Comparison of ENCODE assay signal across 31 cellular contexts in the genomic region with DNA sequence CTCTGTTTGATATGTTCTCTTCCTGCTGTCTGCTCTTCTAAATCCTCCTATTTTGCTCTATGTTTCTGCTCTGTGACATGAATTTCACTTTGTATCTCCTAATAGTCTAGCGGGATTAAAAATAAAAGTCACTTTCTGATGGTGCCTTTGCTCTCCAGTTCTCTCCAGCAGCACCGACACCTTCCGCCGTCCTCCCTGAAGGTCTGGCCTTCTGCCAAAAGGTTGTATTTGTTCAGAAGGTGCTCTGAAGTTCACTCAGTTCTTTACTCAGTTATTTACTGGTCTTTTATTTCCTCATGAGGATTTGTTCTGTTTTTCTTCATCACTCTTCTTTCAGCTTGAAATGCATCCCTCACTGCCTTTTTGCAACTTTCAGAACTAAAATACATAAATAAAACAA. TPM values are rescaled to one million over a fixed set of nuclear protein-coding genes. Genes with fewer than 3 reads are reported as not detected.
DNase-seq lines count a peak whose midpoint lies in the region; ATAC-seq, FAIRE-seq and TF ChIP-seq lines count a peak whose summit lies in the region.
"Had no signal": no experiment of that assay in that cellular context is flagged by ENCODE, and none has a peak within 500 bp of the region (broad histone marks: within the 10 kb centered on the region; RNA-seq: fewer than 3 reads in every experiment).

No MANE protein-coding gene starts in this region.

- TF ChIP-seq EP300 in A549 (IDR thresholded peaks at IDR 0.05) = no peak

- H3K9me3 ChIP-seq in A549 (0 out of 3 replicates have a peak, but pooled peaks cover 3% of the 10 kb centered on the region), right lobe of liver (no peaks in the 10 kb centered on the region), endodermal cell (ENCODE audit: control insufficient read depth, low read length) (peaks cover 18% of the 10 kb centered on the region)
- H3K9me3 ChIP-seq: sigmoid colon, SK-N-SH had no signal

- TF ChIP-seq RAD21 in A549 (conservative IDR thresholded peaks at IDR 0.05 in 1 of 2, IDR thresholded peaks at IDR 0.05 in 1 of 2) = no peak

- no peak overlapping the region for H3K4me3 ChIP-seq in A549
- H3K4me3 ChIP-seq in right lobe of liver = no peak overlapping the region
- H3K4me3 ChIP-seq in endodermal cell (ENCODE audit: low read length) = no peak overlapping the region
- H3K4me3 ChIP-seq: GM23248, sigmoid colon had no signal

- H3K9ac ChIP-seq in endodermal cell (ENCODE audit: extremely low read depth, low read length, poor library complexity, severe bottlenecking) = no peak overlapping the region
- H3K9ac ChIP-seq: GM23248, KMS-11, SK-N-SH had no signal

- no peak overlapping the region for H3K4me3 Mint-ChIP-seq in endodermal cell
- H3K4me3 Mint-ChIP-seq in activated CD4-positive, alpha-beta memory T cell treated with anti-CD3 and anti-CD28 coated beads for 36 hours = no peak overlapping the region
- H3K4me3 Mint-ChIP-seq: activated naive CD4-positive, alpha-beta T cell treated with anti-CD3 and anti-CD28 coated beads, Interleukin-2, amount 10 ng/mL, durations not matched to agents 7 days and 5 days; CD4-positive, alpha-beta T cell; dendritic cell treated with granulocyte-macrophage colony-stimulating factor and Interleukin-4, amounts not matched to agents 40 ng/mL and 50 ng/mL, for 4 days; HFFc6; nephron progenitor cell had no signal

- H3K27ac Mint-ChIP-seq in endodermal cell = no peak overlapping the region
- H3K27ac Mint-ChIP-seq in activated CD4-positive, alpha-beta memory T cell treated with anti-CD3 and anti-CD28 coated beads for 36 hours = no peak overlapping the region
- H3K27ac Mint-ChIP-seq: activated naive CD4-positive, alpha-beta T cell treated with anti-CD3 and anti-CD28 coated beads, Interleukin-2, amount 10 ng/mL, durations not matched to agents 7 days and 5 days; CD4-positive, alpha-beta T cell; dendritic cell treated with granulocyte-macrophage colony-stimulating factor and Interleukin-4, amounts not matched to agents 40 ng/mL and 50 ng/mL, for 4 days; HFFc6; nephron progenitor cell had no signal

- intact Hi-C loops in right lobe of liver (cut with DNase I) = loop anchor here (5.0 to 10.0 kb wide), 2 partner anchors 95 to 98 kb away; no protein-coding TSS in a partner anchor
- intact Hi-C loops in activated CD4-positive, alpha-beta memory T cell treated with anti-CD3 and anti-CD28 coated beads for 36 hours (cut with micrococcal nuclease) = loop anchor here (5.0 kb wide), 2 partner anchors 108 to 413 kb away; no protein-coding TSS in a partner anchor

- FAIRE-seq in A549 (lab: Jason Lieb, UNC) = no peak
- FAIRE-seq: G401.6, GM18507 had no signal

- peaks cover 5% of the 10 kb centered on the region; the same call in 1 of the 3 replicates for H3K4me1 ChIP-seq in A549
- peaks cover 0 to 8% (median 0%) of the 10 kb centered on the region in 4 donors for H3K4me1 ChIP-seq in right lobe of liver
- H3K4me1 ChIP-seq in endodermal cell (ENCODE audit: control insufficient read depth, insufficient read depth, low read length) = no peaks in the 10 kb centered on the region
- H3K4me1 ChIP-seq: sigmoid colon had no signal

- TF ChIP-seq POLR2A in A549 (IDR thresholded peaks at IDR 0.05; ENCODE audit: low read length) (no peak), right lobe of liver (IDR thresholded peaks at IDR 0.05) (no peak)

- H3K9me3 Mint-ChIP-seq in endodermal cell = peaks cover 28% of the 10 kb centered on the region
- peaks cover 6% of the 10 kb centered on the region for H3K9me3 Mint-ChIP-seq in activated CD4-positive, alpha-beta memory T cell treated with anti-CD3 and anti-CD28 coated beads for 36 hours
- H3K9me3 Mint-ChIP-seq: CD4-positive, alpha-beta T cell; HFFc6; stimulated activated naive CD8-positive, alpha-beta T cell treated with anti-CD3 and anti-CD28 coated beads, Interleukin-15, amount 100 ng/mL, for 72 hours had no signal

- peak overlapping the region; percentile 29; the same call in 2 of the 3 replicates for H3K4me2 ChIP-seq in A549
- H3K4me2 ChIP-seq: KMS-11, SK-N-SH had no signal

- H3K36me3 Mint-ChIP-seq in endodermal cell (ENCODE audit: low read depth) = peaks cover 12% of the 10 kb centered on the region
- H3K36me3 Mint-ChIP-seq in activated CD4-positive, alpha-beta memory T cell treated with anti-CD3 and anti-CD28 coated beads for 36 hours = peaks cover 4% of the 10 kb centered on the region

- H3K36me3 ChIP-seq in right lobe of liver (no peaks in the 10 kb centered on the region), endodermal cell (ENCODE audit: control insufficient read depth, insufficient read depth, low read length) (no peaks in the 10 kb centered on the region)
- H3K36me3 ChIP-seq: sigmoid colon, WERI-Rb-1 had no signal

- WGBS in A549 (ENCODE audit: missing lambda C conversion rate) = 4% methylated on average over 4 of the region's 4 CpGs
- 21% methylated on average over 4 of the region's 4 CpGs for WGBS in right lobe of liver (ENCODE audit: insufficient coverage, low coverage, low lambda C conversion rate, missing lambda C conversion rate)
- WGBS in endodermal cell (ENCODE audit: insufficient coverage in 1 of 2, insufficient read length in 1 of 2), 2 experiments = 95 to 100% methylated on average over 2 to 4 of the region's 4 CpGs

- H3K27me3 ChIP-seq in right lobe of liver = no peaks in the 10 kb centered on the region
- H3K27me3 ChIP-seq in endodermal cell (ENCODE audit: control insufficient read depth, insufficient read depth, low read length, poor library complexity, severe bottlenecking) = no peaks in the 10 kb centered on the region
- H3K27me3 ChIP-seq: sigmoid colon had no signal

- ATAC-seq in A549 (no peak), right lobe of liver (peak; percentile 35 to 77 (median 59)), HG03045 (IDR thresholded peaks at IDR 0.05; ENCODE audit: unreplicated experiment) (no peak), GM21723 (IDR thresholded peaks at IDR 0.05; ENCODE audit: unreplicated experiment) (no peak)
- ATAC-seq: stimulated activated naive CD8-positive, alpha-beta T cell treated with anti-CD3 and anti-CD28 coated beads, Interleukin-15, amount 100 ng/mL, for 72 hours had no signal

- no peaks in the 10 kb centered on the region for H3K27me3 Mint-ChIP-seq in endodermal cell (ENCODE audit: insufficient read depth)
- no peaks in the 10 kb centered on the region for H3K27me3 Mint-ChIP-seq in activated CD4-positive, alpha-beta memory T cell treated with anti-CD3 and anti-CD28 coated beads for 36 hours
- H3K27me3 Mint-ChIP-seq: activated naive CD4-positive, alpha-beta T cell treated with anti-CD3 and anti-CD28 coated beads, Interleukin-2, amount 10 ng/mL, durations not matched to agents 7 days and 5 days; CD4-positive, alpha-beta T cell; dendritic cell treated with granulocyte-macrophage colony-stimulating factor and Interleukin-4, amounts not matched to agents 40 ng/mL and 50 ng/mL, for 4 days; stimulated activated naive CD8-positive, alpha-beta T cell treated with anti-CD3 and anti-CD28 coated beads, Interleukin-15, amount 100 ng/mL, for 72 hours had no signal

- CTCF ChIA-PET in A549 (lab: Yijun Ruan, JAX) = no interaction called here
- CTCF ChIA-PET in activated CD4-positive, alpha-beta memory T cell treated with anti-CD3 and anti-CD28 coated beads for 36 hours (lab: Charles Lee) = no interaction called here

- peaks cover 5% of the 10 kb centered on the region for H3K4me1 Mint-ChIP-seq in endodermal cell
- H3K4me1 Mint-ChIP-seq in activated CD4-positive, alpha-beta memory T cell treated with anti-CD3 and anti-CD28 coated beads for 36 hours (ENCODE audit: low read depth) = peaks cover 2% of the 10 kb centered on the region
- H3K4me1 Mint-ChIP-seq: activated naive CD4-positive, alpha-beta T cell treated with anti-CD3 and anti-CD28 coated beads, Interleukin-2, amount 10 ng/mL, durations not matched to agents 7 days and 5 days had no signal

- DNase-seq in A549 (ENCODE audit: low read depth in 1 of 2, low spot score in 1 of 2) (no peak), DMS53 (lab: John Stamatoyannopoulos, UW) (peak; percentile 79), right lobe of liver (no peak), endodermal cell (no peak)
- DNase-seq in activated CD4-positive, alpha-beta memory T cell treated with anti-CD3 and anti-CD28 coated beads for 36 hours = no peak
- DNase-seq: activated CD4-positive, alpha-beta T cell treated with anti-CD3 and anti-CD28 coated beads, Interleukin-2, amount 50 U/mL, for 1 hour; activated naive CD4-positive, alpha-beta T cell treated with anti-CD3 and anti-CD28 coated beads, Interleukin-2, amount 10 ng/mL, durations not matched to agents 7 days and 5 days; CD4-positive, alpha-beta T cell; GM23248; HFFc6; NCI-H2029 treated with DMSO at 0.1 percent for 48 hours; NCI-H526; nephron progenitor cell; posterior cingulate gyrus; sigmoid colon; SK-N-SH; stimulated activated naive CD8-positive, alpha-beta T cell treated with anti-CD3 and anti-CD28 coated beads, Interleukin-15, amount 100 ng/mL, for 72 hours; trophoblast cell; WERI-Rb-1 had no signal

- POLR2A ChIA-PET in A549 (lab: Yijun Ruan, JAX) = no interaction called here
- POLR2A ChIA-PET in activated CD4-positive, alpha-beta memory T cell treated with anti-CD3 and anti-CD28 coated beads for 36 hours (lab: Charles Lee) = no interaction called here

- TF ChIP-seq CTCF in A549 (IDR thresholded peaks at IDR 0.05) (no peak), VCaP (conservative IDR thresholded peaks at IDR 0.05) (no peak), right lobe of liver (IDR thresholded peaks at IDR 0.05) (no peak), endodermal cell (conservative IDR thresholded peaks at IDR 0.05) (no peak)

- no peak overlapping the region; a peak in 1 of 6 replicates for H3K27ac ChIP-seq in A549
- peak overlapping the region; percentile 84 for H3K27ac ChIP-seq in VCaP
- no peak overlapping the region for H3K27ac ChIP-seq in right lobe of liver
- H3K27ac ChIP-seq in endodermal cell (ENCODE audit: low read depth, low read length) = no peak overlapping the region
- H3K27ac ChIP-seq: GM23248, KMS-11, sigmoid colon, WERI-Rb-1 had no signal

RNA-seq across cellular contexts. Expression of a gene that starts 11.2 kb away (rescaled TPM):
- polyA plus RNA-seq in A549 (2011; rRNA removed) (not detected in 2 replicates), A549 (2017; fragmentation: RNase III; extraction: RNeasy Plus Mini Kit Qiagen cat#74134 plus additional on column Dnase treatment) (not detected in 3 replicates)
- polyA plus RNA-seq in A549 (2012; cell fraction: cytosol; rRNA removed) = not detected in 2 replicates
- polyA plus RNA-seq in A549 (2012; cell fraction: nucleus; rRNA removed) = not detected in 2 replicates
- not detected in 2 replicates for polyA minus RNA-seq in A549 (2011; rRNA and poly(A)+ RNA removed)
- total RNA-seq in right lobe of liver (10 to 100 TPM; 12.6 to 41.3 (median 16.5) TPM), endodermal cell (100 to 1,000 TPM in 1 of 2 donors, 10 to 100 TPM in 1; 70.0 to 103 TPM)
- 8.4 TPM for polyA plus RNA-seq in endodermal cell (2013, experiment 1 of 2)
- 5.8 TPM for polyA plus RNA-seq in endodermal cell (2013, experiment 2 of 2)
- 1 to 10 TPM; 2.9 to 4.3 TPM for total RNA-seq in activated CD4-positive, alpha-beta memory T cell treated with anti-CD3 and anti-CD28 coated beads for 36 hours
- total RNA-seq: cardiac septum, GM23248, HFFc6 had no signal

RNA-seq across cellular contexts. Expression of a gene that starts 23.4 kb away (rescaled TPM):
- polyA plus RNA-seq in A549 (2011; rRNA removed) = not detected in 2 replicates
- polyA plus RNA-seq in A549 (2012; cell fraction: cytosol; rRNA removed) = not detected in 2 replicates
- polyA plus RNA-seq in A549 (2012; cell fraction: nucleus; rRNA removed) = not detected in 2 replicates
- polyA plus RNA-seq in A549 (2017; fragmentation: RNase III; extraction: RNeasy Plus Mini Kit Qiagen cat#74134 plus additional on column Dnase treatment) = not detected in 3 replicates
- not detected in 2 replicates for polyA minus RNA-seq in A549 (2011; rRNA and poly(A)+ RNA removed)
- under 1 TPM in 1 of 6 experiments, not detected in 5; 0.35 TPM for total RNA-seq in right lobe of liver
- under 1 TPM in 1 of 2 donors, not detected in 1; 0.37 TPM for total RNA-seq in endodermal cell
- not detected for polyA plus RNA-seq in endodermal cell (2013, experiment 1 of 2)
- polyA plus RNA-seq in endodermal cell (2013, experiment 2 of 2) = not detected
- not detected for total RNA-seq in activated CD4-positive, alpha-beta memory T cell treated with anti-CD3 and anti-CD28 coated beads for 36 hours
- total RNA-seq: cardiac septum; fibroblast of lung; GM23248; HFFc6; HT1080; lower leg skin; sigmoid colon; T-helper 2 cell treated with Interferon-gamma antibody and Interleukin-4, amounts not matched to agents 100 ng/mL and 5 ng/mL, for 36 hours had no signal
- polyA plus RNA-seq: fibroblast of lung, GM23248, sigmoid colon, SK-N-SH had no signal

RNA-seq across cellular contexts. Expression of a gene that starts 38.7 kb away (rescaled TPM):
- polyA plus RNA-seq in A549 (2011; rRNA removed) (13.3 and 24.5 TPM in 2 replicates), A549 (2017; fragmentation: RNase III; extraction: RNeasy Plus Mini Kit Qiagen cat#74134 plus additional on column Dnase treatment) (109 to 124 TPM (median 119 TPM) in 3 replicates)
- polyA plus RNA-seq in A549 (2012; cell fraction: cytosol; rRNA removed) = 89.4 and 115 TPM in 2 replicates
- polyA plus RNA-seq in A549 (2012; cell fraction: nucleus; rRNA removed) = 182 and 185 TPM in 2 replicates
- 37.2 and 58.9 TPM in 2 replicates for polyA minus RNA-seq in A549 (2011; rRNA and poly(A)+ RNA removed)
- total RNA-seq in right lobe of liver (100 to 1,000 TPM in 1 of 6 experiments, 10 to 100 TPM in 5; 29.7 to 129 (median 43.6) TPM), endodermal cell (100 to 1,000 TPM; 127 to 161 TPM)
- 116 TPM for polyA plus RNA-seq in endodermal cell (2013, experiment 1 of 2)
- 102 TPM for polyA plus RNA-seq in endodermal cell (2013, experiment 2 of 2)
- total RNA-seq in activated CD4-positive, alpha-beta memory T cell treated with anti-CD3 and anti-CD28 coated beads for 36 hours = 100 to 1,000 TPM; 137 to 140 TPM

RNA-seq across cellular contexts. Expression of a gene that starts 57.4 kb away (rescaled TPM):
- polyA plus RNA-seq in A549 (2011; rRNA removed) (0.52 and 0.78 TPM in 2 replicates), A549 (2017; fragmentation: RNase III; extraction: RNeasy Plus Mini Kit Qiagen cat#74134 plus additional on column Dnase treatment) (0.16 to 0.32 TPM (median 0.19 TPM) in 3 replicates)
- polyA plus RNA-seq in A549 (2012; cell fraction: cytosol; rRNA removed) = 0.15 and 0.18 TPM in 2 replicates
- polyA plus RNA-seq in A549 (2012; cell fraction: nucleus; rRNA removed) = 0.19 and 0.50 TPM in 2 replicates
- 0.83 and 1.3 TPM in 2 replicates for polyA minus RNA-seq in A549 (2011; rRNA and poly(A)+ RNA removed)
- total RNA-seq in right lobe of liver (under 1 TPM; 0.05 to 0.51 (median 0.14) TPM), endodermal cell (1 to 10 TPM; 1.9 to 3.6 TPM)
- 26.5 TPM for polyA plus RNA-seq in endodermal cell (2013, experiment 1 of 2)
- polyA plus RNA-seq in endodermal cell (2013, experiment 2 of 2) = 21.7 TPM
- total RNA-seq in activated CD4-positive, alpha-beta memory T cell treated with anti-CD3 and anti-CD28 coated beads for 36 hours = 1 to 10 TPM; 1.9 to 2.3 TPM

RNA-seq across cellular contexts. Expression of a gene that starts 57.8 kb away (rescaled TPM):
- polyA plus RNA-seq in A549 (2011; rRNA removed) (not detected in 2 replicates), A549 (2017; fragmentation: RNase III; extraction: RNeasy Plus Mini Kit Qiagen cat#74134 plus additional on column Dnase treatment) (not detected in 3 replicates)
- not detected in 2 replicates for polyA plus RNA-seq in A549 (2012; cell fraction: cytosol; rRNA removed)
- polyA plus RNA-seq in A549 (2012; cell fraction: nucleus; rRNA removed) = not detected in 2 replicates
- not detected in 2 replicates for polyA minus RNA-seq in A549 (2011; rRNA and poly(A)+ RNA removed)
- total RNA-seq in right lobe of liver (not detected), endodermal cell (under 1 TPM in 1 of 2 donors, not detected in 1; 0.59 TPM)
- polyA plus RNA-seq in endodermal cell (2013, experiment 1 of 2) = not detected
- not detected for polyA plus RNA-seq in endodermal cell (2013, experiment 2 of 2)
- not detected for total RNA-seq in activated CD4-positive, alpha-beta memory T cell treated with anti-CD3 and anti-CD28 coated beads for 36 hours
- total RNA-seq: cardiac septum; fibroblast of lung; GM23248; HFFc6; HT1080; T-helper 2 cell treated with Interferon-gamma antibody and Interleukin-4, amounts not matched to agents 100 ng/mL and 5 ng/mL, for 36 hours had no signal
- polyA plus RNA-seq: fibroblast of lung, GM23248, sigmoid colon, SK-N-SH had no signal

Comparison
In these comparisons a context has a peak if more than half of its experiments do, and no peak if none do; other contexts are left out.
1. ATAC-seq: peak in right lobe of liver (4 of 4); none in A549 (0 of 2), HG03045 (single experiment) and GM21723 (single experiment).